8 cellular contexts compared by ENCODE assay signal in genomic region chr10:37857287-37858211, GRCh38. TPM values are rescaled to one million over a fixed set of nuclear protein-coding genes. Genes with fewer than 3 reads are reported as not detected.
DNase-seq lines count a peak whose midpoint lies in the region; ATAC-seq and TF ChIP-seq lines count a peak whose summit lies in the region.

TSS of gene ZNF248 (minus strand) at chr10:37857610. CDS start at chr10:37856310, 1,300 bp downstream.

- peak within 1 kb of the TSS; percentile 94 to 99 (median 94) for H3K27ac Mint-ChIP-seq in CD4-positive, CD25-positive, alpha-beta regulatory T cell
- H3K27ac Mint-ChIP-seq in activated CD4-positive, alpha-beta memory T cell treated with anti-CD3 and anti-CD28 coated beads for 36 hours, result peak within 1 kb of the TSS; percentile 94

- H3K9me3 ChIP-seq in CD4-positive, CD25-positive, alpha-beta regulatory T cell (ENCODE audit: control insufficient read depth in 2 of 2, low read length in 2 of 2), result no peaks in the 10 kb centered on the region
- H3K9me3 ChIP-seq in lung (ENCODE audit: control insufficient read depth in 2 of 2, insufficient read depth in 1 of 2, low read length in 1 of 2), result no peaks in the 10 kb centered on the region

- peak; percentile 93 to 95 for ATAC-seq in CD4-positive, CD25-positive, alpha-beta regulatory T cell (ENCODE audit: low read depth in 2 of 2)
- ATAC-seq in GM19438 (IDR thresholded peaks at IDR 0.05; ENCODE audit: low read depth, unreplicated experiment) (peak; percentile 95), HG03571 (IDR thresholded peaks at IDR 0.05; ENCODE audit: unreplicated experiment) (peak; percentile 93), lung (ENCODE audit: insufficient read depth, low FRiP score) (peak; percentile 99)

- H3K36me3 Mint-ChIP-seq in CD4-positive, CD25-positive, alpha-beta regulatory T cell, result peaks cover 9% of the 10 kb centered on the region
- peaks cover 19% of the 10 kb centered on the region for H3K36me3 Mint-ChIP-seq in activated CD4-positive, alpha-beta memory T cell treated with anti-CD3 and anti-CD28 coated beads for 36 hours

- DNase-seq in CD4-positive, CD25-positive, alpha-beta regulatory T cell, result peak; percentile 92 to 97 (median 95)
- peak; percentile 92 for DNase-seq in NCI-H774 (lab: John Stamatoyannopoulos, UW)
- peak; percentile 95 for DNase-seq in activated CD4-positive, alpha-beta memory T cell treated with anti-CD3 and anti-CD28 coated beads for 36 hours
- peak; percentile 92 to 97 (median 96) for DNase-seq in dorsolateral prefrontal cortex
- peak; percentile 94 for DNase-seq in lung (ENCODE audit: low spot score)
- peak; percentile 92 for DNase-seq in stimulated activated CD8-positive, alpha-beta memory T cell treated with anti-CD3 and anti-CD28 coated beads, Interleukin-12 subunit alpha, Interleukin-12 subunit beta, amount 100 ng/mL, for 1 hour (ENCODE audit: low read depth)

- CTCF ChIA-PET in activated CD4-positive, alpha-beta memory T cell treated with anti-CD3 and anti-CD28 coated beads for 36 hours (lab: Charles Lee), result no interaction called here

- no peaks in the 10 kb centered on the region for H3K27me3 ChIP-seq in CD4-positive, CD25-positive, alpha-beta regulatory T cell (ENCODE audit: control insufficient read depth, insufficient read depth, low read length)
- no peaks in the 10 kb centered on the region for H3K27me3 ChIP-seq in dorsolateral prefrontal cortex
- H3K27me3 ChIP-seq in lung (ENCODE audit: control insufficient read depth, insufficient read depth), result no peaks in the 10 kb centered on the region

- H3K27ac ChIP-seq in CD4-positive, CD25-positive, alpha-beta regulatory T cell (ENCODE audit: insufficient read depth, low read length, poor library complexity, severe bottlenecking), result peak within 1 kb of the TSS; percentile 94
- H3K27ac ChIP-seq in dorsolateral prefrontal cortex (peak within 1 kb of the TSS; percentile 97 to 100 (median 100)), lung (ENCODE audit: low read depth in 1 of 2, low read length in 1 of 2) (peak within 1 kb of the TSS; percentile 94 to 99)

- H3K4me3 ChIP-seq in CD4-positive, CD25-positive, alpha-beta regulatory T cell (ENCODE audit: low read depth, low read length), result peak within 1 kb of the TSS; percentile 86
- H3K4me3 ChIP-seq in dorsolateral prefrontal cortex, result peak within 1 kb of the TSS; percentile 67 to 100 (median 93)
- peak within 1 kb of the TSS; percentile 57 for H3K4me3 ChIP-seq in lung

- peak within 1 kb of the TSS; percentile 90 to 99 (median 96) for H3K4me3 Mint-ChIP-seq in CD4-positive, CD25-positive, alpha-beta regulatory T cell
- peak within 1 kb of the TSS; percentile 96 for H3K4me3 Mint-ChIP-seq in activated CD4-positive, alpha-beta memory T cell treated with anti-CD3 and anti-CD28 coated beads for 36 hours

- H3K4me1 ChIP-seq in CD4-positive, CD25-positive, alpha-beta regulatory T cell (ENCODE audit: control insufficient read depth, insufficient read depth, low read length, poor library complexity, severe bottlenecking), result peaks cover 18% of the 10 kb centered on the region
- peaks cover 1 to 6% of the 10 kb centered on the region in 2 donors for H3K4me1 ChIP-seq in lung (ENCODE audit: control insufficient read depth in 2 of 2, insufficient read depth in 2 of 2, low read length in 2 of 2)

- H3K9me3 Mint-ChIP-seq in CD4-positive, CD25-positive, alpha-beta regulatory T cell, result no peaks in the 10 kb centered on the region
- H3K9me3 Mint-ChIP-seq in activated CD4-positive, alpha-beta memory T cell treated with anti-CD3 and anti-CD28 coated beads for 36 hours, result no peaks in the 10 kb centered on the region

- intact Hi-C loops in activated CD4-positive, alpha-beta memory T cell treated with anti-CD3 and anti-CD28 coated beads for 36 hours (cut with micrococcal nuclease), result loop anchor here (1.0 to 10.0 kb wide), 5 partner anchors 119 to 545 kb away; partner anchors contain the start of genes ZNF25, ZNF33A and ZNF37A
- intact Hi-C loops in dorsolateral prefrontal cortex (cut with DNase I), result loop anchor here (1.0 to 10.0 kb wide), 5 partner anchors 119 to 237 kb away; partner anchors contain the start of genes ZNF25 (in 2 of the 2), ZNF33A (in 2 of the 2) and ZNF37A (in 2 of the 2)

- H3K4me1 Mint-ChIP-seq in CD4-positive, CD25-positive, alpha-beta regulatory T cell, result peaks cover 18 to 56% (median 42%) of the 10 kb centered on the region in 4 donors
- H3K4me1 Mint-ChIP-seq in activated CD4-positive, alpha-beta memory T cell treated with anti-CD3 and anti-CD28 coated beads for 36 hours (ENCODE audit: low read depth), result peaks cover 37% of the 10 kb centered on the region

- peak in 25 of 56 donors; percentile 2 to 40 (median 17) for TF ChIP-seq CTCF in dorsolateral prefrontal cortex (IDR thresholded peaks at IDR 0.05 in 54 of 56, conservative IDR thresholded peaks at IDR 0.05 in 2 of 56; ENCODE audit: low read depth in 1 of 56, partially characterized antibody in 56 of 56)
- TF ChIP-seq CTCF in lung (IDR thresholded peaks at IDR 0.05; ENCODE audit: control extremely low read depth, extremely low read depth), result no peak

- POLR2A ChIA-PET in activated CD4-positive, alpha-beta memory T cell treated with anti-CD3 and anti-CD28 coated beads for 36 hours (lab: Charles Lee), result interaction anchor here (1.0 kb wide), 1 partner anchor 119 kb away, joined by 4 read pairs; the partner anchor contains the start of gene ZNF25

- H3K27me3 Mint-ChIP-seq in CD4-positive, CD25-positive, alpha-beta regulatory T cell, result no peaks in the 10 kb centered on the region
- peaks cover 1% of the 10 kb centered on the region for H3K27me3 Mint-ChIP-seq in activated CD4-positive, alpha-beta memory T cell treated with anti-CD3 and anti-CD28 coated beads for 36 hours

- 0 to 1% methylated on average over 65 to 81 of the region's 81 CpGs for WGBS in lung, 2 donors

- peaks cover 3% of the 10 kb centered on the region for H3K36me3 ChIP-seq in CD4-positive, CD25-positive, alpha-beta regulatory T cell (ENCODE audit: control insufficient read depth, insufficient read depth, low read length)
- peaks cover 0 to 3% of the 10 kb centered on the region in 2 donors for H3K36me3 ChIP-seq in lung (ENCODE audit: control insufficient read depth in 2 of 2, insufficient read depth in 2 of 2, low read length in 2 of 2)

RNA-seq across cellular contexts. Expression of gene ZNF248, which starts in this region (rescaled TPM):
- total RNA-seq in CD4-positive, CD25-positive, alpha-beta regulatory T cell, result 5.7 TPM
- polyA plus RNA-seq in CD4-positive, CD25-positive, alpha-beta regulatory T cell, result 1 to 10 TPM; 3.1 to 5.4 (median 4.3) TPM
- total RNA-seq in activated CD4-positive, alpha-beta memory T cell treated with anti-CD3 and anti-CD28 coated beads for 36 hours, result 1 to 10 TPM; 6.1 to 7.4 TPM
- total RNA-seq in dorsolateral prefrontal cortex (10 to 100 TPM; 30.3 to 61.8 (median 43.0) TPM), lung (10 to 100 TPM in 1 of 2 donors, 1 to 10 TPM in 1; 8.1 to 38.0 TPM)
- polyA plus RNA-seq in lung, result 1 to 10 TPM; 3.6 to 4.5 TPM

Comparison
In these comparisons a context has a peak if more than half of its experiments do, and no peak if none do; other contexts are left out.
1. Peak in every context shown above with its lines: DNase-seq, ATAC-seq, H3K4me3 ChIP-seq and H3K27ac ChIP-seq.